In the genomic region with DNA sequence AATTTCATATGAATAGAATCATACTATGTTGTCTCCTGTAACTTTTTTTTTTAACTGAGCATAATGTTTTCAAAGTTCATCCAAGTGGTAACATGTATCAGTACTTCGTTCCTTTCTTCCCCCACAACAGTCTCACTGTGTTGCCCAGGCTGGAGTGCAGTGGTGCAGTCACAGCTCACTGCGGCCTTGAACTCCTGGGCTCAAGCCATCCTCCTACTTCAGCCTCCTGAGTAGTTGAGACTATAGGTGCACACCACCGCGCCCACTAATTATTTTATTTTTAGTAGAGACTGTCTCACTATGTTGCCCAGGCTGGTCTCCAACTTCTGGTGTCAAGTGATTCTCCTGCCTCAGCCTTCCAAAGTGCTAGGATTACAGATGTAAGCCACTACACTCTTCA, we compare ENCODE assay signal across 2 cellular contexts.
TF ChIP-seq lines count a peak whose summit lies in the region.

No MANE protein-coding gene starts in this region.

TF ChIP-seq in HepG2, 621 proteins besides CTCF, POLR2A, EP300 and RAD21:
- TF ChIP-seq FOSL1 (CRISPR knock-in tag; IDR thresholded peaks at IDR 0.05; ENCODE audit: borderline replicate concordance) (no peak), KAT8 (CRISPR knock-in tag; IDR thresholded peaks at IDR 0.05) (no peak), ZNF121 (CRISPR knock-in tag; IDR thresholded peaks at IDR 0.05) (peak; percentile 93), ZNF3 (CRISPR knock-in tag; IDR thresholded peaks at IDR 0.05) (peak; percentile 81; the same call in 1 of the 2 replicates), CREB1 (IDR thresholded peaks at IDR 0.05) (no peak), CREB1 (CRISPR knock-in tag; IDR thresholded peaks at IDR 0.05) (no peak), ZNF143 (CRISPR knock-in tag; IDR thresholded peaks at IDR 0.05) (no peak)
- TF ChIP-seq, protein P1, sequence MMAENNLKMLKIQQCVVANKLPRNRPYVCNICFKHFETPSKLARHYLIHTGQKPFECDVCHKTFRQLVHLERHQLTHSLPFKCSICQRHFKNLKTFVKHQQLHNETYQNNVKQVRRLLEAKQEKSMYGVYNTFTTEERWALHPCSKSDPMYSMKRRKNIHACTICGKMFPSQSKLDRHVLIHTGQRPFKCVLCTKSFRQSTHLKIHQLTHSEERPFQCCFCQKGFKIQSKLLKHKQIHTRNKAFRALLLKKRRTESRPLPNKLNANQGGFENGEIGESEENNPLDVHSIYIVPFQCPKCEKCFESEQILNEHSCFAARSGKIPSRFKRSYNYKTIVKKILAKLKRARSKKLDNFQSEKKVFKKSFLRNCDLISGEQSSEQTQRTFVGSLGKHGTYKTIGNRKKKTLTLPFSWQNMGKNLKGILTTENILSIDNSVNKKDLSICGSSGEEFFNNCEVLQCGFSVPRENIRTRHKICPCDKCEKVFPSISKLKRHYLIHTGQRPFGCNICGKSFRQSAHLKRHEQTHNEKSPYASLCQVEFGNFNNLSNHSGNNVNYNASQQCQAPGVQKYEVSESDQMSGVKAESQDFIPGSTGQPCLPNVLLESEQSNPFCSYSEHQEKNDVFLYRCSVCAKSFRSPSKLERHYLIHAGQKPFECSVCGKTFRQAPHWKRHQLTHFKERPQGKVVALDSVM (CRISPR knock-in tag; IDR thresholded peaks at IDR 0.05) = peak; percentile 52; the same call in 1 of the 2 replicates
- TF ChIP-seq, protein P2, sequence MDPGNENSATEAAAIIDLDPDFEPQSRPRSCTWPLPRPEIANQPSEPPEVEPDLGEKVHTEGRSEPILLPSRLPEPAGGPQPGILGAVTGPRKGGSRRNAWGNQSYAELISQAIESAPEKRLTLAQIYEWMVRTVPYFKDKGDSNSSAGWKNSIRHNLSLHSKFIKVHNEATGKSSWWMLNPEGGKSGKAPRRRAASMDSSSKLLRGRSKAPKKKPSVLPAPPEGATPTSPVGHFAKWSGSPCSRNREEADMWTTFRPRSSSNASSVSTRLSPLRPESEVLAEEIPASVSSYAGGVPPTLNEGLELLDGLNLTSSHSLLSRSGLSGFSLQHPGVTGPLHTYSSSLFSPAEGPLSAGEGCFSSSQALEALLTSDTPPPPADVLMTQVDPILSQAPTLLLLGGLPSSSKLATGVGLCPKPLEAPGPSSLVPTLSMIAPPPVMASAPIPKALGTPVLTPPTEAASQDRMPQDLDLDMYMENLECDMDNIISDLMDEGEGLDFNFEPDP (CRISPR knock-in tag; conservative IDR thresholded peaks at IDR 0.05) = 0 out of 2 replicates have a peak, but pooled peaks have one; percentile 28

TF ChIP-seq in WTC11, 78 proteins besides CTCF, POLR2A, EP300 and RAD21:
- TF ChIP-seq EMX1 (CRISPR knock-in tag; IDR thresholded peaks at IDR 0.05) (no peak), FOXK1 (CRISPR knock-in tag; IDR thresholded peaks at IDR 0.05) (no peak), ZNF121 (CRISPR knock-in tag; IDR thresholded peaks at IDR 0.05) (peak; percentile 49; the same call in 1 of the 2 replicates)
